ENCODE assay signal across 17 cellular contexts in genomic region chr6:39417440-39417839, GRCh38.
DNase-seq lines count a peak whose midpoint lies in the region; ATAC-seq and TF ChIP-seq lines count a peak whose summit lies in the region.
"Had no signal": no experiment of that assay in that cellular context is flagged by ENCODE, and none has a peak within 500 bp of the region (broad histone marks: within the 10 kb centered on the region; RNA-seq: fewer than 3 reads in every experiment).

No MANE protein-coding gene starts in this region.

- in situ Hi-C loops in brain microvascular endothelial cell (cut with HindIII; ENCODE audit: low pct_ligation_motif_present, low sequenced_read_pairs), result no loop called here

- TF ChIP-seq CTCF in foreskin keratinocyte (conservative IDR thresholded peaks at IDR 0.05), result no peak
- no peak for TF ChIP-seq CTCF in brain microvascular endothelial cell (IDR thresholded peaks at IDR 0.05; ENCODE audit: low read depth, low read length, missing control alignments)

- peaks cover 6 to 13% of the 10 kb centered on the region in 2 donors for H3K4me1 Mint-ChIP-seq in stimulated activated naive B cell treated with anti-CD40 and anti-IgM and Interleukin-4, amounts not matched to agents 10 μg/mL and 1 μg/mL and 100 μg/mL, for 72 hours

- H3K36me3 ChIP-seq in SJCRH30 (no peaks in the 10 kb centered on the region), brain microvascular endothelial cell (replicated peaks) (no peaks in the 10 kb centered on the region)

- peak; percentile 50 for DNase-seq in Jurkat, Clone E6-1 (ENCODE audit: low read depth, low spot score)
- no peak for DNase-seq in SJCRH30
- no peak for DNase-seq in foreskin keratinocyte
- DNase-seq in stimulated activated naive B cell treated with anti-CD40 and anti-IgM and Interleukin-4, amounts not matched to agents 10 μg/mL and 1 μg/mL and 100 μg/mL, for 72 hours, result no peak
- no peak for DNase-seq in brain microvascular endothelial cell
- DNase-seq: H7; MV-4-11; NCI-H1417 treated with DMSO at 0.1 percent for 48 hours; NCI-H2029 treated with DMSO at 0.1 percent for 48 hours; NCI-H2227 treated with DMSO at 0.1 percent for 48 hours; NCI-H526 treated with DMSO at 0.1 percent for 48 hours; NK-92 treated with Interleukin-12 subunit alpha and Interleukin-12 subunit beta, amount 100 ng/mL, for 24 hours had no signal

- peak overlapping the region; percentile 49; the same call in 1 of the 2 replicates for H3K27ac ChIP-seq in SJCRH30
- peak overlapping the region; percentile 63 for H3K27ac ChIP-seq in foreskin keratinocyte
- no peak overlapping the region for H3K27ac ChIP-seq in brain microvascular endothelial cell

- TF ChIP-seq POLR2A in GM18505 (IDR thresholded peaks at IDR 0.05; ENCODE audit: borderline replicate concordance, extremely low read depth, insufficient read depth, insufficient read length), result no peak

- H3K9me3 Mint-ChIP-seq in stimulated activated naive B cell treated with anti-CD40 and anti-IgM and Interleukin-4, amounts not matched to agents 10 μg/mL and 1 μg/mL and 100 μg/mL, for 72 hours, result no peaks in the 10 kb centered on the region

- no peak overlapping the region for H3K4me3 ChIP-seq in Jurkat, Clone E6-1 (ENCODE audit: low read length)
- H3K4me3 ChIP-seq in SJCRH30 (no peak overlapping the region), brain microvascular endothelial cell (ENCODE audit: low read depth, low read length) (no peak overlapping the region)

- H3K4me1 ChIP-seq in SJCRH30 (peaks cover 20% of the 10 kb centered on the region), foreskin keratinocyte (peaks cover 11% of the 10 kb centered on the region)

- peak overlapping the region; percentile 67 for H3K27ac Mint-ChIP-seq in stimulated activated naive B cell treated with anti-CD40 and anti-IgM and Interleukin-4, amounts not matched to agents 10 μg/mL and 1 μg/mL and 100 μg/mL, for 72 hours

- H3K9me3 ChIP-seq in SJCRH30 (replicated peaks), result no peaks in the 10 kb centered on the region

- peaks cover 0 to 7% of the 10 kb centered on the region in 2 donors for H3K27me3 Mint-ChIP-seq in stimulated activated naive B cell treated with anti-CD40 and anti-IgM and Interleukin-4, amounts not matched to agents 10 μg/mL and 1 μg/mL and 100 μg/mL, for 72 hours

- no peaks in the 10 kb centered on the region for H3K27me3 ChIP-seq in SJCRH30
- H3K27me3 ChIP-seq in foreskin keratinocyte, result no peaks in the 10 kb centered on the region
- no peaks in the 10 kb centered on the region for H3K27me3 ChIP-seq in brain microvascular endothelial cell (replicated peaks)

- H3K36me3 Mint-ChIP-seq in stimulated activated naive B cell treated with anti-CD40 and anti-IgM and Interleukin-4, amounts not matched to agents 10 μg/mL and 1 μg/mL and 100 μg/mL, for 72 hours, result no peaks in the 10 kb centered on the region

- H3K4me3 Mint-ChIP-seq in stimulated activated naive B cell treated with anti-CD40 and anti-IgM and Interleukin-4, amounts not matched to agents 10 μg/mL and 1 μg/mL and 100 μg/mL, for 72 hours, result no peak overlapping the region

- ATAC-seq in foreskin keratinocyte (no peak), GM21423 (IDR thresholded peaks at IDR 0.05; ENCODE audit: unreplicated experiment) (no peak), GM18505 (IDR thresholded peaks at IDR 0.05; ENCODE audit: unreplicated experiment) (no peak)
- peak; percentile 80 to 87 for ATAC-seq in stimulated activated naive B cell treated with anti-CD40 and anti-IgM and Interleukin-4, amounts not matched to agents 10 μg/mL and 1 μg/mL and 100 μg/mL, for 72 hours (replicated peaks)
- ATAC-seq: PC-3, Right ventricle myocardium inferior, SK-N-SH treated with all-trans-retinoic acid at 6 μM for 48 hours had no signal

Comparison
In these comparisons a context has a peak if more than half of its experiments do, and no peak if none do; other contexts are left out.
1. ATAC-seq: peak in stimulated activated naive B cell treated with anti-CD40 and anti-IgM and Interleukin-4, amounts not matched to agents 10 μg/mL and 1 μg/mL and 100 μg/mL, for 72 hours (2 of 2); none in foreskin keratinocyte (single experiment), GM21423 (single experiment) and GM18505 (single experiment).